8 cellular contexts compared by ENCODE assay signal in the genomic region with DNA sequence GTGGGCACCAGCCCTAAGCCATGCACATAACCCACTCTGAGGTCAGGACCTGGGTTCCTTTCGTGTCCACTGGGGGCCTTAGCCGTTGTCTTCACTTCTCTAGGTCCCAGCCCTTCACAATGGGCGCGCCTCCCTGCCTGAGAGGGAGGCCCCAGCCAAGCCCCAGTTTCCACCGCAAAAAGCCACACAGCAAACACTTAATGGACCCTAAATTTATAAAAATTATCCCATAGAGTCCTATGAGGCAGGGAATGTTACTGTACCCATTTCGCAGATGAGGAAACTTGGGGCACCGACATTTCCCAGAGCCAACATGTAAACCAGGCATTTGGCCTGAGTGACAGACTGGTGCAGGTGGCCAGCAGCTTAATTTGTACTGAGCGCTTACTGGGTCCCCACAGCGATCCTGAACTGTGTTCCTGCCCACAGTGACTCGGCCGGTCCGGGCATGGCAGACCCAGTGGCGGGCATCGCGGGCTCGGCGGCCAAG. TPM values are rescaled to one million over a fixed set of nuclear protein-coding genes. Genes with fewer than 3 reads are reported as not detected.
DNase-seq lines count a peak whose midpoint lies in the region; ATAC-seq and TF ChIP-seq lines count a peak whose summit lies in the region.

No MANE protein-coding gene starts in this region.

- H3K27me3 Mint-ChIP-seq in activated naive CD4-positive, alpha-beta T cell treated with anti-CD3 and anti-CD28 coated beads for 36 hours (ENCODE audit: low read depth) = peaks cover 28% of the 10 kb centered on the region
- H3K27me3 Mint-ChIP-seq in MCF 10A (ENCODE audit: insufficient read depth, unreplicated experiment) = no peaks in the 10 kb centered on the region
- peaks cover 5% of the 10 kb centered on the region for H3K27me3 Mint-ChIP-seq in type B pancreatic cell

- H3K36me3 Mint-ChIP-seq in activated naive CD4-positive, alpha-beta T cell treated with anti-CD3 and anti-CD28 coated beads for 36 hours (ENCODE audit: low read depth) = no peaks in the 10 kb centered on the region
- peaks cover 6% of the 10 kb centered on the region for H3K36me3 Mint-ChIP-seq in MCF 10A (ENCODE audit: insufficient read depth, unreplicated experiment)
- no peaks in the 10 kb centered on the region for H3K36me3 Mint-ChIP-seq in type B pancreatic cell

- no peak for DNase-seq in activated naive CD4-positive, alpha-beta T cell treated with anti-CD3 and anti-CD28 coated beads for 36 hours
- no peak for DNase-seq in activated naive CD4-positive, alpha-beta T cell treated with anti-CD3 and anti-CD28 coated beads, Interleukin-2, amount 50 U/mL, for 16 hours
- DNase-seq in MCF 10A (ENCODE audit: unreplicated experiment) (peak; percentile 23), lung (ENCODE audit: low spot score) (no peak), type B pancreatic cell (ENCODE audit: extremely low spot score, unreplicated experiment) (no peak), NCI-H748 treated with DMSO at 0.1 percent for 48 hours (lab: John Stamatoyannopoulos, UW) (no peak), NAMALWA (ENCODE audit: low spot score) (no peak)

- BruUV-seq in MCF 10A (replicated peaks; lab: Mats Ljungman, UMichigan) = no TSS peak

- peaks cover 11% of the 10 kb centered on the region for H3K4me1 Mint-ChIP-seq in activated naive CD4-positive, alpha-beta T cell treated with anti-CD3 and anti-CD28 coated beads for 36 hours (ENCODE audit: low read depth)
- H3K4me1 Mint-ChIP-seq in MCF 10A (ENCODE audit: insufficient read depth, unreplicated experiment) (peaks cover 19% of the 10 kb centered on the region), type B pancreatic cell (ENCODE audit: unreplicated experiment) (no peaks in the 10 kb centered on the region)

- WGBS in lung, 2 donors = 80 to 86% methylated on average over 15 to 17 of the region's 17 CpGs

- H3K27ac Mint-ChIP-seq in activated naive CD4-positive, alpha-beta T cell treated with anti-CD3 and anti-CD28 coated beads for 36 hours = no peak overlapping the region
- H3K27ac Mint-ChIP-seq in MCF 10A (ENCODE audit: low read depth, unreplicated experiment) = no peak overlapping the region
- H3K27ac Mint-ChIP-seq in type B pancreatic cell = peak overlapping the region; percentile 74

- intact Hi-C loops in activated naive CD4-positive, alpha-beta T cell treated with anti-CD3 and anti-CD28 coated beads for 36 hours (cut with micrococcal nuclease) = no loop called here
- intact Hi-C loops in MCF 10A (cut with micrococcal nuclease) = loop anchor here (10.0 kb wide), 1 partner anchor 77 kb away; a partner anchor contains a TSS

- H3K27me3 ChIP-seq in lung (ENCODE audit: control insufficient read depth, insufficient read depth) = no peaks in the 10 kb centered on the region

- TF ChIP-seq CTCF in MCF 10A (IDR thresholded peaks at IDR 0.05; ENCODE audit: unreplicated experiment) = no peak
- TF ChIP-seq CTCF in lung (IDR thresholded peaks at IDR 0.05; ENCODE audit: control extremely low read depth, extremely low read depth) = no peak
- peak; percentile 21 for TF ChIP-seq CTCF in type B pancreatic cell (conservative IDR thresholded peaks at IDR 0.05)

- CTCF ChIA-PET in activated naive CD4-positive, alpha-beta T cell treated with anti-CD3 and anti-CD28 coated beads for 36 hours (lab: Charles Lee) = no interaction called here
- CTCF ChIA-PET in MCF 10A (lab: Yijun Ruan, JAX) = no interaction called here

- no peaks in the 10 kb centered on the region for H3K9me3 ChIP-seq in lung (ENCODE audit: control insufficient read depth in 2 of 2, insufficient read depth in 1 of 2, low read length in 1 of 2)

- ATAC-seq in lung (ENCODE audit: insufficient read depth, low FRiP score) = no peak
- no peak for ATAC-seq in HG03354 (IDR thresholded peaks at IDR 0.05; ENCODE audit: poor library complexity, severe bottlenecking, unreplicated experiment)

- peaks cover 0 to 41% of the 10 kb centered on the region in 2 donors for H3K4me1 ChIP-seq in lung (ENCODE audit: control insufficient read depth in 2 of 2, insufficient read depth in 2 of 2, low read length in 2 of 2)

- H3K4me3 ChIP-seq in lung = peak overlapping the region; percentile 76

- POLR2A ChIA-PET in MCF 10A (lab: Yijun Ruan, JAX) = interaction anchor here (1.1 to 3.1 kb wide), 5 partner anchors 14 to 40 kb away, joined by 3 to 11 read pairs (median 7); a partner anchor contains a TSS

- H3K9me3 Mint-ChIP-seq in activated naive CD4-positive, alpha-beta T cell treated with anti-CD3 and anti-CD28 coated beads for 36 hours = no peaks in the 10 kb centered on the region
- H3K9me3 Mint-ChIP-seq in MCF 10A (ENCODE audit: unreplicated experiment) = no peaks in the 10 kb centered on the region
- no peaks in the 10 kb centered on the region for H3K9me3 Mint-ChIP-seq in type B pancreatic cell

- peaks cover 0 to 4% of the 10 kb centered on the region in 2 donors for H3K36me3 ChIP-seq in lung (ENCODE audit: control insufficient read depth in 2 of 2, insufficient read depth in 2 of 2, low read length in 2 of 2)

- peak overlapping the region; percentile 64 for H3K4me3 Mint-ChIP-seq in activated naive CD4-positive, alpha-beta T cell treated with anti-CD3 and anti-CD28 coated beads for 36 hours
- H3K4me3 Mint-ChIP-seq in MCF 10A (ENCODE audit: unreplicated experiment) (peak overlapping the region; percentile 88), type B pancreatic cell (peak overlapping the region; percentile 91)

- peak overlapping the region; percentile 58 to 62 for H3K27ac ChIP-seq in lung (ENCODE audit: low read depth in 1 of 2, low read length in 1 of 2)

RNA-seq across cellular contexts. Expression of a gene that starts 1.3 kb away (rescaled TPM):
- under 1 TPM; 0.12 to 0.26 TPM for total RNA-seq in activated naive CD4-positive, alpha-beta T cell treated with anti-CD3 and anti-CD28 coated beads for 36 hours
- 15.3 and 17.2 TPM in 2 replicates for total RNA-seq in MCF 10A (2022)
- total RNA-seq in lung = 10 to 100 TPM in 1 of 2 donors, 1 to 10 TPM in 1; 3.8 to 40.1 TPM
- polyA plus RNA-seq in lung = 10 to 100 TPM; 11.8 to 20.7 TPM
- total RNA-seq in type B pancreatic cell (ENCODE audit: low replicate concordance) = 13.5 and 17.2 TPM in 2 replicates

RNA-seq across cellular contexts. Expression of a gene that starts 7.8 kb away (rescaled TPM):
- total RNA-seq in activated naive CD4-positive, alpha-beta T cell treated with anti-CD3 and anti-CD28 coated beads for 36 hours = not detected
- total RNA-seq in MCF 10A (2022) (0.52 and 0.82 TPM in 2 replicates), lung (1 to 10 TPM in 1 of 2 donors, not detected in 1; 3.3 TPM), type B pancreatic cell (ENCODE audit: low replicate concordance) (0.62 and 1.5 TPM in 2 replicates)
- 1 to 10 TPM in 1 of 2 donors, under 1 TPM in 1; 0.71 to 2.0 TPM for polyA plus RNA-seq in lung

RNA-seq across cellular contexts. Expression of a gene that starts 39.6 kb away (rescaled TPM):
- total RNA-seq in activated naive CD4-positive, alpha-beta T cell treated with anti-CD3 and anti-CD28 coated beads for 36 hours = 100 to 1,000 TPM; 274 to 303 TPM
- total RNA-seq in MCF 10A (2022) (403 and 486 TPM in 2 replicates), lung (100 to 1,000 TPM; 162 to 215 TPM), type B pancreatic cell (ENCODE audit: low replicate concordance) (244 and 347 TPM in 2 replicates)
- polyA plus RNA-seq in lung = 100 to 1,000 TPM; 115 to 174 TPM

RNA-seq across cellular contexts. Expression of a gene that starts 39.9 kb away (rescaled TPM):
- total RNA-seq in activated naive CD4-positive, alpha-beta T cell treated with anti-CD3 and anti-CD28 coated beads for 36 hours = 10 to 100 TPM; 17.6 to 20.5 TPM
- total RNA-seq in MCF 10A (2022) (32.5 and 48.0 TPM in 2 replicates), lung (10 to 100 TPM; 14.2 to 32.0 TPM), type B pancreatic cell (ENCODE audit: low replicate concordance) (33.9 and 59.2 TPM in 2 replicates)
- 10 to 100 TPM; 33.5 to 38.2 TPM for polyA plus RNA-seq in lung
